ENCODE assay signal across 1 cellular context in the genomic region with DNA sequence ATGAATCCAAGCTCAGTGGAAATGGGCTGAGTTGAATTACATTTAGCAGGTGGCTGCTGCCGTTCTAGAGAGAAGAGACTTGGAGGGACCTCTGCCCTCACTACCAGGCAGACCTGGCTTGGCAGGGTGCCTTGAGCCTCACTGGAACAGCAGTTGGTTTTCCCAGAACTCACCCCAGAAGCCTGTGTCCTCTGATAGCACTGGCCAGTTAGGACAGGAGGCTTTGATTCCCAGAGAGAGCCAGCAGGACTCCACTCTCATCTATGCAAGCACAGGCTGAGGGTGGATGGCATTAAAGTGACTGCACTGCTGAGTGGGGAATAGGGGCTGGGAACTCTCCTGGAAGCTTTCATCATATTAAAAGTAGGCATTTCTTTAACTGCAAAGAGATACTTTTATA.
TF ChIP-seq lines count a peak whose summit lies in the region.

No MANE protein-coding gene starts in this region.

TF ChIP-seq in GM23338, 12 proteins besides CTCF, POLR2A, EP300 and RAD21 (continued from another document):
- no peak for TF ChIP-seq ZNF462 (CRISPR knock-in tag; IDR thresholded peaks at IDR 0.05)
- TF ChIP-seq ETS1 (IDR thresholded peaks at IDR 0.05): no peak
- no peak for TF ChIP-seq NANOG (IDR thresholded peaks at IDR 0.05; ENCODE audit: borderline replicate concordance)
- no peak for TF ChIP-seq STAT1 (IDR thresholded peaks at IDR 0.05; ENCODE audit: unreplicated experiment)
- no peak for TF ChIP-seq CREB1 (CRISPR knock-in tag; IDR thresholded peaks at IDR 0.05; ENCODE audit: low read depth)
- TF ChIP-seq POLR2AphosphoS5 (IDR thresholded peaks at IDR 0.05; ENCODE audit: low read depth): no peak
- TF ChIP-seq EZH2phosphoT487 (IDR thresholded peaks at IDR 0.05; ENCODE audit: unreplicated experiment): no peak
- no peak for TF ChIP-seq ZNF114 (CRISPR knock-in tag; IDR thresholded peaks at IDR 0.05)
- no peak for TF ChIP-seq REST (IDR thresholded peaks at IDR 0.05; ENCODE audit: unreplicated experiment)
